Comparison of ENCODE assay signal across 20 cellular contexts in genomic region chr12:80756875-80757274, GRCh38. TPM values are rescaled to one million over a fixed set of nuclear protein-coding genes. Genes with fewer than 3 reads are reported as not detected.
DNase-seq lines count a peak whose midpoint lies in the region; ATAC-seq, FAIRE-seq and TF ChIP-seq lines count a peak whose summit lies in the region.
"Had no signal": no experiment of that assay in that cellular context is flagged by ENCODE, and none has a peak within 500 bp of the region (broad histone marks: within the 10 kb centered on the region; RNA-seq: fewer than 3 reads in every experiment).

No MANE protein-coding gene starts in this region.

- ATAC-seq in GM21390 (IDR thresholded peaks at IDR 0.05; ENCODE audit: unreplicated experiment) (peak; percentile 69), HG03039 (IDR thresholded peaks at IDR 0.05; ENCODE audit: unreplicated experiment) (peak; percentile 92)
- ATAC-seq in natural killer cell treated with Interleukin-12 subunit alpha and Interleukin-12 subunit beta and Interleukin-15 and Interleukin-18, amount 100 ng/mL, for 72 hours = no peak
- ATAC-seq: WTC11 had no signal

- no peaks in the 10 kb centered on the region for H3K9me2 ChIP-seq in SK-N-SH

- DNase-seq in GM12891 (ENCODE audit: insufficient read length, low spot score) (no peak), cardiac fibroblast (ENCODE audit: low read depth in 2 of 2) (peak; percentile 7 to 39), occipital lobe (lab: John Stamatoyannopoulos, UW) (no peak), SK-N-SH (no peak)
- DNase-seq in activated CD4-positive, alpha-beta memory T cell treated with anti-CD3 and anti-CD28 coated beads, Interleukin-2, amount 10 ng/mL, durations not matched to agents 7 days and 5 days = no peak
- DNase-seq in natural killer cell treated with Interleukin-12 subunit alpha and Interleukin-12 subunit beta and Interleukin-15 and Interleukin-18, amount 100 ng/mL, for 72 hours (ENCODE audit: low spot score) = no peak
- DNase-seq: activated CD8-positive, alpha-beta memory T cell treated with anti-CD3 and anti-CD28 coated beads, Interleukin-2, amount 50 U/mL, for 48 hours; activated naive CD8-positive, alpha-beta T cell treated with anti-CD3 and anti-CD28 coated beads for 36 hours; COR-L47; cortex of kidney; KBM-7; NCI-H187; stimulated activated CD4-positive, alpha-beta T cell treated with anti-CD3 and anti-CD28 coated beads, Interleukin-1b, Interleukin-23, amount 100 ng/mL, for 48 hours had no signal

- no peaks in the 10 kb centered on the region for H3K36me3 Mint-ChIP-seq in activated CD4-positive, alpha-beta memory T cell treated with anti-CD3 and anti-CD28 coated beads, Interleukin-2, amount 10 ng/mL, durations not matched to agents 7 days and 5 days (ENCODE audit: low read depth)
- H3K36me3 Mint-ChIP-seq in natural killer cell treated with Interleukin-12 subunit alpha and Interleukin-12 subunit beta and Interleukin-15 and Interleukin-18, amount 100 ng/mL, for 72 hours = no peaks in the 10 kb centered on the region
- H3K36me3 Mint-ChIP-seq: activated naive CD8-positive, alpha-beta T cell treated with anti-CD3 and anti-CD28 coated beads for 36 hours; WTC11 had no signal

- CTCF ChIA-PET in SK-N-SH (lab: Yijun Ruan, JAX) = interaction anchor here (1.0 kb wide), 1 partner anchor 22 kb away, joined by 3 read pairs; no protein-coding TSS in a partner anchor
- CTCF ChIA-PET in activated CD4-positive, alpha-beta memory T cell treated with anti-CD3 and anti-CD28 coated beads, Interleukin-2, amount 10 ng/mL, durations not matched to agents 7 days and 5 days (lab: Charles Lee) = no interaction called here

- no peak for TF ChIP-seq RAD21 in SK-N-SH (IDR thresholded peaks at IDR 0.05; ENCODE audit: low read length)

- no peak overlapping the region for H3K4me2 ChIP-seq in SK-N-SH

- H3K4me1 Mint-ChIP-seq in activated CD4-positive, alpha-beta memory T cell treated with anti-CD3 and anti-CD28 coated beads, Interleukin-2, amount 10 ng/mL, durations not matched to agents 7 days and 5 days = no peaks in the 10 kb centered on the region
- H3K4me1 Mint-ChIP-seq in natural killer cell treated with Interleukin-12 subunit alpha and Interleukin-12 subunit beta and Interleukin-15 and Interleukin-18, amount 100 ng/mL, for 72 hours (ENCODE audit: low read depth in 2 of 2) = no peaks in the 10 kb centered on the region
- H3K4me1 Mint-ChIP-seq: activated naive CD8-positive, alpha-beta T cell treated with anti-CD3 and anti-CD28 coated beads for 36 hours had no signal

- H4K20me1 ChIP-seq in SK-N-SH (ENCODE audit: insufficient read depth) = no peaks in the 10 kb centered on the region

- no peaks in the 10 kb centered on the region for H3K36me3 ChIP-seq in SK-N-SH (replicated peaks in 1 of 2; ENCODE audit: control insufficient read depth in 1 of 2, insufficient read depth in 2 of 2, low read length in 1 of 2)
- H3K36me3 ChIP-seq: SJSA1 had no signal

- H3K4me3 Mint-ChIP-seq in activated CD4-positive, alpha-beta memory T cell treated with anti-CD3 and anti-CD28 coated beads, Interleukin-2, amount 10 ng/mL, durations not matched to agents 7 days and 5 days = no peak overlapping the region
- H3K4me3 Mint-ChIP-seq in natural killer cell treated with Interleukin-12 subunit alpha and Interleukin-12 subunit beta and Interleukin-15 and Interleukin-18, amount 100 ng/mL, for 72 hours = no peak overlapping the region
- H3K4me3 Mint-ChIP-seq: activated naive CD8-positive, alpha-beta T cell treated with anti-CD3 and anti-CD28 coated beads for 36 hours; WTC11 had no signal

- H3K9me3 Mint-ChIP-seq in activated CD4-positive, alpha-beta memory T cell treated with anti-CD3 and anti-CD28 coated beads, Interleukin-2, amount 10 ng/mL, durations not matched to agents 7 days and 5 days = no peaks in the 10 kb centered on the region
- peaks cover 8% of the 10 kb centered on the region for H3K9me3 Mint-ChIP-seq in natural killer cell treated with Interleukin-12 subunit alpha and Interleukin-12 subunit beta and Interleukin-15 and Interleukin-18, amount 100 ng/mL, for 72 hours
- H3K9me3 Mint-ChIP-seq: activated naive CD8-positive, alpha-beta T cell treated with anti-CD3 and anti-CD28 coated beads for 36 hours; WTC11 had no signal

- TF ChIP-seq CTCF in cardiac fibroblast (IDR thresholded peaks at IDR 0.05; ENCODE audit: low read depth, low read length) (no peak), SK-N-SH (IDR thresholded peaks at IDR 0.05) (no peak)

- 3% methylated on average over 1 of the region's 1 CpG for WGBS in SK-N-SH (ENCODE audit: low lambda C conversion rate)

- H3F3A ChIP-seq in SK-N-SH (replicated peaks; ENCODE audit: insufficient read depth) = no peaks in the 10 kb centered on the region

- no peak for TF ChIP-seq POLR2A in GM12891 (IDR thresholded peaks at IDR 0.05; ENCODE audit: low read depth, low read length)

- H3K4me3 ChIP-seq in cardiac fibroblast (replicated peaks in 1 of 2; ENCODE audit: low read depth in 2 of 2, low read length in 2 of 2) = no peak overlapping the region
- H3K4me3 ChIP-seq in SK-N-SH (ENCODE audit: low read depth in 2 of 2, low read length in 1 of 2) = no peak overlapping the region
- H3K4me3 ChIP-seq: SJSA1 had no signal

- no peak for TF ChIP-seq EP300 in SK-N-SH (IDR thresholded peaks at IDR 0.05; ENCODE audit: borderline replicate concordance in 1 of 2, low read depth in 1 of 2, low read length in 1 of 2)

- H3K27ac ChIP-seq in SK-N-SH (ENCODE audit: low read depth in 2 of 2, low read length in 1 of 2) = no peak overlapping the region
- H3K27ac ChIP-seq: SJSA1 had no signal

- H3K27me3 ChIP-seq in SK-N-SH (ENCODE audit: insufficient read depth) = peaks cover 17% of the 10 kb centered on the region
- H3K27me3 ChIP-seq: SJSA1 had no signal

- H3K79me2 ChIP-seq in SK-N-SH (ENCODE audit: insufficient read depth) = no peaks in the 10 kb centered on the region

- H3K9ac ChIP-seq in SK-N-SH = no peak overlapping the region

- no peak overlapping the region for H3K27ac Mint-ChIP-seq in activated CD4-positive, alpha-beta memory T cell treated with anti-CD3 and anti-CD28 coated beads, Interleukin-2, amount 10 ng/mL, durations not matched to agents 7 days and 5 days
- H3K27ac Mint-ChIP-seq in natural killer cell treated with Interleukin-12 subunit alpha and Interleukin-12 subunit beta and Interleukin-15 and Interleukin-18, amount 100 ng/mL, for 72 hours = no peak overlapping the region
- H3K27ac Mint-ChIP-seq: activated naive CD8-positive, alpha-beta T cell treated with anti-CD3 and anti-CD28 coated beads for 36 hours; WTC11 had no signal

- POLR2A ChIA-PET in SK-N-SH (lab: Yijun Ruan, JAX) = no interaction called here
- POLR2A ChIA-PET in activated CD4-positive, alpha-beta memory T cell treated with anti-CD3 and anti-CD28 coated beads, Interleukin-2, amount 10 ng/mL, durations not matched to agents 7 days and 5 days (lab: Charles Lee) = no interaction called here

- peak; percentile 16 for FAIRE-seq in GM12891 (lab: Jason Lieb, UNC)
- FAIRE-seq: islet of Langerhans had no signal

- H2AFZ ChIP-seq in SK-N-SH (ENCODE audit: low read depth) = no peak overlapping the region

- H3K4me1 ChIP-seq in SK-N-SH (ENCODE audit: control insufficient read depth in 1 of 2, insufficient read depth in 2 of 2, low read depth in 1 of 2, low read length in 1 of 2) = no peaks in the 10 kb centered on the region
- H3K4me1 ChIP-seq: SJSA1 had no signal

- no peaks in the 10 kb centered on the region for H3K9me3 ChIP-seq in SK-N-SH
- H3K9me3 ChIP-seq: SJSA1 had no signal

- H3K27me3 Mint-ChIP-seq in activated CD4-positive, alpha-beta memory T cell treated with anti-CD3 and anti-CD28 coated beads, Interleukin-2, amount 10 ng/mL, durations not matched to agents 7 days and 5 days = no peaks in the 10 kb centered on the region
- H3K27me3 Mint-ChIP-seq in natural killer cell treated with Interleukin-12 subunit alpha and Interleukin-12 subunit beta and Interleukin-15 and Interleukin-18, amount 100 ng/mL, for 72 hours = no peaks in the 10 kb centered on the region
- H3K27me3 Mint-ChIP-seq: activated naive CD8-positive, alpha-beta T cell treated with anti-CD3 and anti-CD28 coated beads for 36 hours had no signal

TF ChIP-seq in GM12891, 5 proteins besides CTCF, POLR2A, EP300 and RAD21:
- no peak for TF ChIP-seq SPI1 (IDR thresholded peaks at IDR 0.05; ENCODE audit: low read depth, low read length)
- TF ChIP-seq PAX5 (IDR thresholded peaks at IDR 0.05; ENCODE audit: insufficient read depth, low read length, severe bottlenecking) = no peak
- no peak for TF ChIP-seq TAF1 (IDR thresholded peaks at IDR 0.05; ENCODE audit: low read depth, low read length)
- no peak for TF ChIP-seq POU2F2 (IDR thresholded peaks at IDR 0.05; ENCODE audit: low read depth, low read length)
- TF ChIP-seq POLR2AphosphoS5 (IDR thresholded peaks at IDR 0.05; ENCODE audit: low read depth, low read length) = no peak

TF ChIP-seq in SK-N-SH, 30 proteins besides CTCF, POLR2A, EP300 and RAD21 (continues in another document):
- TF ChIP-seq MAX (IDR thresholded peaks at IDR 0.05; ENCODE audit: low read depth) = no peak
- TF ChIP-seq SIN3A (IDR thresholded peaks at IDR 0.05; ENCODE audit: borderline replicate concordance, low read depth, low read length) = no peak
- no peak for TF ChIP-seq TAF1 (IDR thresholded peaks at IDR 0.05; ENCODE audit: borderline replicate concordance, low read depth, low read length)
- no peak for TF ChIP-seq FOXM1 (IDR thresholded peaks at IDR 0.05; ENCODE audit: low read depth)
- no peak for TF ChIP-seq FOSL2 (IDR thresholded peaks at IDR 0.05; ENCODE audit: borderline replicate concordance, low read depth)
- no peak for TF ChIP-seq GATA2 (CRISPR knock-in tag; IDR thresholded peaks at IDR 0.05)

RNA-seq across cellular contexts. Expression of gene MYF5, which starts 40.2 kb away (rescaled TPM):
- polyA plus RNA-seq in GM12891 (2012; ENCODE audit: low read depth, missing spikeins) = not detected
- total RNA-seq in occipital lobe = not detected
- polyA plus RNA-seq in SK-N-SH (2012; rRNA removed) = not detected in 2 replicates
- polyA plus RNA-seq in SK-N-SH (2012; cell fraction: cytosol; rRNA removed) = not detected in 2 replicates
- not detected in 2 replicates for polyA plus RNA-seq in SK-N-SH (2012; cell fraction: nucleus; rRNA removed)
- not detected for total RNA-seq in activated CD4-positive, alpha-beta memory T cell treated with anti-CD3 and anti-CD28 coated beads, Interleukin-2, amount 10 ng/mL, durations not matched to agents 7 days and 5 days
- total RNA-seq in natural killer cell treated with Interleukin-12 subunit alpha and Interleukin-12 subunit beta and Interleukin-15 and Interleukin-18, amount 100 ng/mL, for 72 hours = not detected
- total RNA-seq: activated naive CD8-positive, alpha-beta T cell treated with anti-CD3 and anti-CD28 coated beads for 36 hours; mononuclear cell; posterior vena cava; SJSA1; WTC11 had no signal

RNA-seq across cellular contexts. Expression of gene MYF6, which starts 49.4 kb away (rescaled TPM):
- polyA plus RNA-seq in GM12891 (2012; ENCODE audit: low read depth, missing spikeins) = not detected
- total RNA-seq in occipital lobe = 0.47 TPM
- polyA plus RNA-seq in SK-N-SH (2012; rRNA removed) = not detected in 2 replicates
- polyA plus RNA-seq in SK-N-SH (2012; cell fraction: cytosol; rRNA removed) = not detected in 2 replicates
- polyA plus RNA-seq in SK-N-SH (2012; cell fraction: nucleus; rRNA removed) = not detected in 2 replicates
- not detected for total RNA-seq in activated CD4-positive, alpha-beta memory T cell treated with anti-CD3 and anti-CD28 coated beads, Interleukin-2, amount 10 ng/mL, durations not matched to agents 7 days and 5 days
- total RNA-seq in natural killer cell treated with Interleukin-12 subunit alpha and Interleukin-12 subunit beta and Interleukin-15 and Interleukin-18, amount 100 ng/mL, for 72 hours = not detected
- total RNA-seq: activated naive CD8-positive, alpha-beta T cell treated with anti-CD3 and anti-CD28 coated beads for 36 hours; mononuclear cell; posterior vena cava; SJSA1 had no signal

Comparison
In these comparisons a context has a peak if more than half of its experiments do, and no peak if none do; other contexts are left out.
1. DNase-seq: peak in cardiac fibroblast (2 of 2); none in GM12891 (single experiment), occipital lobe (single experiment), SK-N-SH (single experiment), activated CD4-positive, alpha-beta memory T cell treated with anti-CD3 and anti-CD28 coated beads, Interleukin-2, amount 10 ng/mL, durations not matched to agents 7 days and 5 days (single experiment) and natural killer cell treated with Interleukin-12 subunit alpha and Interleukin-12 subunit beta and Interleukin-15 and Interleukin-18, amount 100 ng/mL, for 72 hours (single experiment).
2. ATAC-seq: peak in GM21390 (single experiment) and HG03039 (single experiment); none in natural killer cell treated with Interleukin-12 subunit alpha and Interleukin-12 subunit beta and Interleukin-15 and Interleukin-18, amount 100 ng/mL, for 72 hours (0 of 2).